In genomic region chr7:897086-897485, GRCh38 we compare ENCODE assay signal across 22 cellular contexts. TPM values are rescaled to one million over a fixed set of nuclear protein-coding genes. Genes with fewer than 3 reads are reported as not detected.
DNase-seq lines count a peak whose midpoint lies in the region; TF ChIP-seq lines count a peak whose summit lies in the region.
"Had no signal": no experiment of that assay in that cellular context is flagged by ENCODE, and none has a peak within 500 bp of the region (broad histone marks: within the 10 kb centered on the region; RNA-seq: fewer than 3 reads in every experiment).

No MANE protein-coding gene starts in this region.

- WGBS in spleen, 5 donors, result 84 to 91% (median 89%) methylated on average over 7 to 14 of the region's 14 CpGs

- H3K4me1 Mint-ChIP-seq in activated naive CD4-positive, alpha-beta T cell treated with anti-CD3 and anti-CD28 coated beads, Interleukin-2, amount 50 U/mL, for 24 hours, result no peaks in the 10 kb centered on the region
- H3K4me1 Mint-ChIP-seq in activated naive CD4-positive, alpha-beta T cell treated with anti-CD3 and anti-CD28 coated beads for 36 hours (ENCODE audit: low read depth), result no peaks in the 10 kb centered on the region
- H3K4me1 Mint-ChIP-seq: B cell had no signal

- peaks cover 0 to 40% (median 19%) of the 10 kb centered on the region in 6 donors for H3K4me1 ChIP-seq in spleen

- peaks cover 0 to 5% (median 0%) of the 10 kb centered on the region in 7 donors for H3K27me3 ChIP-seq in spleen (replicated peaks in 1 of 7)
- H3K27me3 ChIP-seq: MG63 had no signal

- peak overlapping the region; percentile 51 for H3K27ac Mint-ChIP-seq in activated naive CD4-positive, alpha-beta T cell treated with anti-CD3 and anti-CD28 coated beads, Interleukin-2, amount 50 U/mL, for 24 hours
- H3K27ac Mint-ChIP-seq in activated naive CD4-positive, alpha-beta T cell treated with anti-CD3 and anti-CD28 coated beads for 36 hours, result no peak overlapping the region
- H3K27ac Mint-ChIP-seq: B cell had no signal

- H3K9me3 ChIP-seq in spleen, result no peaks in the 10 kb centered on the region
- H3K9me3 ChIP-seq: MG63 had no signal

- H3K36me3 ChIP-seq in spleen, result peaks cover 0 to 87% (median 57%) of the 10 kb centered on the region in 6 donors
- H3K36me3 ChIP-seq: MG63 had no signal

- CTCF ChIA-PET in activated naive CD4-positive, alpha-beta T cell treated with anti-CD3 and anti-CD28 coated beads for 36 hours (lab: Charles Lee), result no interaction called here

- H3K4me3 ChIP-seq in spleen, result no peak overlapping the region
- H3K4me3 ChIP-seq: MG63, PC-9 had no signal

- no peak for TF ChIP-seq POLR2A in spleen (IDR thresholded peaks at IDR 0.05)

- H3K4me3 Mint-ChIP-seq in activated naive CD4-positive, alpha-beta T cell treated with anti-CD3 and anti-CD28 coated beads, Interleukin-2, amount 50 U/mL, for 24 hours, result no peak overlapping the region
- H3K4me3 Mint-ChIP-seq in activated naive CD4-positive, alpha-beta T cell treated with anti-CD3 and anti-CD28 coated beads for 36 hours, result no peak overlapping the region
- H3K4me3 Mint-ChIP-seq: B cell; CD14-positive monocyte; CD8-positive, alpha-beta memory T cell had no signal

- peak overlapping the region; percentile 31 for H3K27ac ChIP-seq in C4-2B
- peak overlapping the region; percentile 51 for H3K27ac ChIP-seq in VCaP
- H3K27ac ChIP-seq in spleen, result no peak overlapping the region
- H3K27ac ChIP-seq: 22Rv1, PC-9 had no signal

- TF ChIP-seq CTCF in C4-2B (conservative IDR thresholded peaks at IDR 0.05) (no peak), VCaP (conservative IDR thresholded peaks at IDR 0.05) (no peak), spleen (IDR thresholded peaks at IDR 0.05 in 8 of 11, conservative IDR thresholded peaks at IDR 0.05 in 3 of 11) (no peak)

- in situ Hi-C loops in G401 (cut with HindIII; ENCODE audit: low sequenced_read_pairs), result no loop called here

- H3K36me3 Mint-ChIP-seq in activated naive CD4-positive, alpha-beta T cell treated with anti-CD3 and anti-CD28 coated beads, Interleukin-2, amount 50 U/mL, for 24 hours, result peaks cover 11% of the 10 kb centered on the region
- H3K36me3 Mint-ChIP-seq in activated naive CD4-positive, alpha-beta T cell treated with anti-CD3 and anti-CD28 coated beads for 36 hours (ENCODE audit: low read depth), result peaks cover 19% of the 10 kb centered on the region

- no peaks in the 10 kb centered on the region for H3K27me3 Mint-ChIP-seq in activated naive CD4-positive, alpha-beta T cell treated with anti-CD3 and anti-CD28 coated beads, Interleukin-2, amount 50 U/mL, for 24 hours
- H3K27me3 Mint-ChIP-seq in activated naive CD4-positive, alpha-beta T cell treated with anti-CD3 and anti-CD28 coated beads for 36 hours (ENCODE audit: low read depth), result no peaks in the 10 kb centered on the region
- H3K27me3 Mint-ChIP-seq: B cell; CD8-positive, alpha-beta memory T cell had no signal

- no peak for DNase-seq in activated naive CD4-positive, alpha-beta T cell treated with anti-CD3 and anti-CD28 coated beads for 36 hours
- peak; percentile 71 for DNase-seq in spleen
- DNase-seq in NCI-H524 treated with DMSO at 0.1 percent for 48 hours (lab: John Stamatoyannopoulos, UW), result no peak
- no peak for DNase-seq in G401 (ENCODE audit: low spot score)
- DNase-seq: CD8-positive, alpha-beta memory T cell; DMS 273 treated with DMSO at 0.1 percent for 48 hours; DMS79; EL; GF-D8; KBM-7; MG63; NCI-H1694; NCI-H2029 treated with DMSO at 0.1 percent for 48 hours; NCI-H446 treated with DMSO at 0.1 percent for 48 hours; NCI-H526 treated with DMSO at 0.1 percent for 48 hours; PC-9 had no signal

- no peaks in the 10 kb centered on the region for H3K9me3 Mint-ChIP-seq in activated naive CD4-positive, alpha-beta T cell treated with anti-CD3 and anti-CD28 coated beads, Interleukin-2, amount 50 U/mL, for 24 hours
- no peaks in the 10 kb centered on the region for H3K9me3 Mint-ChIP-seq in activated naive CD4-positive, alpha-beta T cell treated with anti-CD3 and anti-CD28 coated beads for 36 hours

- intact Hi-C loops in activated naive CD4-positive, alpha-beta T cell treated with anti-CD3 and anti-CD28 coated beads for 36 hours (cut with micrococcal nuclease), result no loop called here
- intact Hi-C loops in spleen (cut with DNase I; ENCODE audit: low total_unique reads), result no loop called here

RNA-seq across cellular contexts. Expression of gene GET4, which starts 20.7 kb away (rescaled TPM):
- total RNA-seq in activated naive CD4-positive, alpha-beta T cell treated with anti-CD3 and anti-CD28 coated beads for 36 hours, result 10 to 100 TPM; 19.3 to 20.2 TPM
- total RNA-seq in spleen, result 10 to 100 TPM; 25.4 to 39.5 (median 34.4) TPM
- polyA plus RNA-seq in spleen, result 10 to 100 TPM; 40.0 to 63.0 (median 53.9) TPM
- total RNA-seq in G401 (2014; rRNA removed; shearing (Covaris generic)), result 98.5 and 102 TPM in 2 replicates

RNA-seq across cellular contexts. Expression of gene ADAP1, which starts 57.4 kb away (rescaled TPM):
- 1 to 10 TPM; 8.0 to 9.9 TPM for total RNA-seq in activated naive CD4-positive, alpha-beta T cell treated with anti-CD3 and anti-CD28 coated beads for 36 hours
- total RNA-seq in spleen, result 10 to 100 TPM; 18.1 to 35.4 (median 25.7) TPM
- polyA plus RNA-seq in spleen, result 10 to 100 TPM in 2 of 3 donors, 1 to 10 TPM in 1; 8.7 to 38.6 (median 12.8) TPM
- 11.7 and 21.3 TPM in 2 replicates for total RNA-seq in G401 (2014; rRNA removed; shearing (Covaris generic))

Comparison
In these comparisons a context has a peak if more than half of its experiments do, and no peak if none do; other contexts are left out.
1. H3K27ac ChIP-seq: peak in C4-2B (single experiment) and VCaP (single experiment); none in spleen (0 of 8).